Comparison of ENCODE assay signal across 35 cellular contexts in the genomic region with DNA sequence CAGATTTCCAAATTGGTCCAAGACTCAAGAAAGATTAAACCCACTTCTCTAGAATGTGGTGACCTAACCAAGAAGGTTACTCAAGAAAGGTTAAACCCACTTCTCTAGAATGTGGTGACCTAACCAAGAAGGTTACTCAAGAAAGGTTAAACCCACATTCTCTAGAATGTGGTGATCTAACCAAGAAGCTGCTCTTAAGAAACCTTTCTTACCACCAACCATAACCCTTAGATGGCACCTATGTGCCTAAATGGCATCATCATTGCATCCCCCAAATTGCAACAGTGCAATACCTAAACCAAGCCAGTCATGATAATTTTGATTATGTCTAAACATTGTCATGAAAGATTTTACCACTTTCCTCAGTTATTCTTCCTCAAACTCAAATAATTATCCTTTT.
"Had no signal": no experiment of that assay in that cellular context is flagged by ENCODE, and none has a peak within 500 bp of the region (broad histone marks: within the 10 kb centered on the region; RNA-seq: fewer than 3 reads in every experiment).

No MANE protein-coding gene starts in this region.

- H3K9me3 Mint-ChIP-seq: activated B cell treated with CpG ODN at 0.5 μM for 24 hours; activated CD4-positive, alpha-beta memory T cell treated with anti-CD3 and anti-CD28 coated beads for 36 hours; activated CD4-positive, alpha-beta T cell treated with anti-CD3 and anti-CD28 coated beads, Interleukin-2, amount 10 ng/mL, durations not matched to agents 24 days and 14 days; activated CD8-positive, alpha-beta T cell treated with anti-CD3 and anti-CD28 coated beads for 36 hours; activated naive CD4-positive, alpha-beta T cell treated with anti-CD3 and anti-CD28 coated beads for 36 hours; activated naive CD4-positive, alpha-beta T cell treated with anti-CD3 and anti-CD28 coated beads, Interleukin-2, amount 50 U/mL, for 72 hours; activated naive CD8-positive, alpha-beta T cell treated with anti-CD3 and anti-CD28 coated beads for 36 hours; activated T-helper 1 cell treated with anti-CD3 and anti-CD28 coated beads, Interleukin-12 subunit alpha, Interleukin-12 subunit beta, Interleukin-2, Interleukin-4 antibody, amounts not matched to agents 30 ng/mL and 10 ng/mL and 1 ng/mL, durations not matched to agents 14 hours and 24 hours and 36 hours; activated T-helper 17 cell treated with anti-CD3 and anti-CD28 coated beads, Interleukin-2, amount 50 U/mL, for 72 hours; T-helper 1 cell treated with Interleukin-12 subunit alpha and Interleukin-12 subunit beta and Interleukin-4 antibody, amounts not matched to agents 30 μg/mL and 1 μg/mL, for 36 hours; T-helper 2 cell treated with Interferon-gamma antibody and Interleukin-4, amounts not matched to agents 5 μg/mL and 100 μg/mL, for 36 hours had no signal

- H3K36me3 Mint-ChIP-seq: activated CD4-positive, alpha-beta memory T cell treated with anti-CD3 and anti-CD28 coated beads for 36 hours; activated naive CD4-positive, alpha-beta T cell treated with anti-CD3 and anti-CD28 coated beads, Interleukin-2, amount 50 U/mL, for 72 hours; activated naive CD8-positive, alpha-beta T cell treated with anti-CD3 and anti-CD28 coated beads for 36 hours had no signal

- H3K4me3 Mint-ChIP-seq: activated B cell treated with CpG ODN at 0.5 μM for 24 hours; activated CD4-positive, alpha-beta memory T cell treated with anti-CD3 and anti-CD28 coated beads for 36 hours; activated CD4-positive, alpha-beta T cell treated with anti-CD3 and anti-CD28 coated beads, Interleukin-2, amount 10 ng/mL, durations not matched to agents 24 days and 14 days; activated CD8-positive, alpha-beta T cell treated with anti-CD3 and anti-CD28 coated beads for 36 hours; activated naive CD4-positive, alpha-beta T cell treated with anti-CD3 and anti-CD28 coated beads for 36 hours; activated naive CD8-positive, alpha-beta T cell treated with anti-CD3 and anti-CD28 coated beads for 36 hours; activated T-helper 1 cell treated with anti-CD3 and anti-CD28 coated beads, Interleukin-12 subunit alpha, Interleukin-12 subunit beta, Interleukin-2, Interleukin-4 antibody, amounts not matched to agents 30 ng/mL and 10 ng/mL and 1 ng/mL, durations not matched to agents 14 hours and 24 hours and 36 hours; activated T-helper 17 cell treated with anti-CD3 and anti-CD28 coated beads, Interleukin-2, amount 50 U/mL, for 72 hours; T-helper 1 cell treated with Interleukin-12 subunit alpha and Interleukin-12 subunit beta and Interleukin-4 antibody, amounts not matched to agents 30 μg/mL and 1 μg/mL, for 36 hours; T-helper 2 cell treated with Interferon-gamma antibody and Interleukin-4, amounts not matched to agents 5 μg/mL and 100 μg/mL, for 36 hours had no signal

- ATAC-seq: activated CD8-positive, alpha-beta T cell treated with anti-CD3 and anti-CD28 coated beads for 36 hours; activated naive CD4-positive, alpha-beta T cell treated with anti-CD3 and anti-CD28 coated beads, Interleukin-2, amount 50 U/mL, for 72 hours; activated T-helper 17 cell treated with anti-CD3 and anti-CD28 coated beads, Interleukin-2, amount 50 U/mL, for 72 hours; body of pancreas had no signal

- H3K4me1 Mint-ChIP-seq: activated B cell treated with CpG ODN at 0.5 μM for 24 hours; activated CD4-positive, alpha-beta T cell treated with anti-CD3 and anti-CD28 coated beads, Interleukin-2, amount 10 ng/mL, durations not matched to agents 24 days and 14 days; activated naive CD8-positive, alpha-beta T cell treated with anti-CD3 and anti-CD28 coated beads for 36 hours; activated T-helper 17 cell treated with anti-CD3 and anti-CD28 coated beads, Interleukin-2, amount 50 U/mL, for 72 hours had no signal

- DNase-seq: activated B cell treated with CpG ODN at 0.5 μM for 24 hours; activated CD4-positive, alpha-beta memory T cell treated with anti-CD3 and anti-CD28 coated beads for 36 hours; activated CD4-positive, alpha-beta T cell treated with anti-CD3 and anti-CD28 coated beads for 4 hours; activated CD4-positive, alpha-beta T cell treated with anti-CD3 and anti-CD28 coated beads, Interleukin-2, amount 10 ng/mL, durations not matched to agents 24 days and 14 days; activated CD4-positive, alpha-beta T cell treated with anti-CD3 and anti-CD28 coated beads, Interleukin-2, amount 50 U/mL, for 1 hour; activated CD4-positive, alpha-beta T cell treated with anti-CD3 and anti-CD28 coated beads, Interleukin-2, amount 50 U/mL, for 4 hours; activated CD4-positive, CD25-positive, alpha-beta regulatory T cell treated with anti-CD3 and anti-CD28 coated beads, Interleukin-2, amount 50 U/mL, for 72 hours; activated CD8-positive, alpha-beta memory T cell treated with anti-CD3 and anti-CD28 coated beads, Interleukin-2, amount 50 U/mL, for 4 hours; activated CD8-positive, alpha-beta T cell treated with anti-CD3 and anti-CD28 coated beads for 36 hours; activated effector memory CD4-positive, alpha-beta T cell treated with anti-CD3 and anti-CD28 coated beads, Interleukin-2, amount 50 U/mL, for 16 hours; activated gamma-delta T cell treated with Interleukin-2 at 50 U/mL for 16 hours; activated naive CD4-positive, alpha-beta T cell; activated naive CD4-positive, alpha-beta T cell treated with anti-CD3 and anti-CD28 coated beads for 36 hours; activated naive CD4-positive, alpha-beta T cell treated with anti-CD3 and anti-CD28 coated beads, Interleukin-2, amount 50 U/mL, for 16 hours; activated naive CD8-positive, alpha-beta T cell treated with anti-CD3 and anti-CD28 coated beads for 36 hours; activated T-cell treated with anti-CD3 and anti-CD28 coated beads for 4 hours; activated T-cell treated with anti-CD3 and anti-CD28 coated beads, Interleukin-2, amount 50 U/mL, for 1 hour; activated T-cell treated with anti-CD3 and anti-CD28 coated beads, Interleukin-2, amount 50 U/mL, for 48 hours; adrenal gland; amniotic stem cell; aorta; body of pancreas; brain microvascular endothelial cell; central memory CD4-positive, alpha-beta T cell; T-helper 1 cell; T-helper 2 cell; T-helper 9 cell had no signal

- H3K27ac Mint-ChIP-seq: activated B cell treated with CpG ODN at 0.5 μM for 24 hours; activated CD4-positive, alpha-beta memory T cell treated with anti-CD3 and anti-CD28 coated beads for 36 hours; activated CD4-positive, alpha-beta T cell treated with anti-CD3 and anti-CD28 coated beads, Interleukin-2, amount 10 ng/mL, durations not matched to agents 24 days and 14 days; activated CD8-positive, alpha-beta T cell treated with anti-CD3 and anti-CD28 coated beads for 36 hours; activated naive CD4-positive, alpha-beta T cell treated with anti-CD3 and anti-CD28 coated beads for 36 hours; activated naive CD4-positive, alpha-beta T cell treated with anti-CD3 and anti-CD28 coated beads, Interleukin-2, amount 50 U/mL, for 72 hours; activated naive CD8-positive, alpha-beta T cell treated with anti-CD3 and anti-CD28 coated beads for 36 hours; activated T-helper 1 cell treated with anti-CD3 and anti-CD28 coated beads, Interleukin-12 subunit alpha, Interleukin-12 subunit beta, Interleukin-2, Interleukin-4 antibody, amounts not matched to agents 30 ng/mL and 10 ng/mL and 1 ng/mL, durations not matched to agents 14 hours and 24 hours and 36 hours; activated T-helper 17 cell treated with anti-CD3 and anti-CD28 coated beads, Interleukin-2, amount 50 U/mL, for 72 hours; T-helper 1 cell treated with Interleukin-12 subunit alpha and Interleukin-12 subunit beta and Interleukin-4 antibody, amounts not matched to agents 30 μg/mL and 1 μg/mL, for 36 hours; T-helper 2 cell treated with Interferon-gamma antibody and Interleukin-4, amounts not matched to agents 5 μg/mL and 100 μg/mL, for 36 hours had no signal

- H3K4me1 ChIP-seq: adrenal gland, body of pancreas, breast epithelium had no signal

- H3K9me3 ChIP-seq: adrenal gland, body of pancreas, breast epithelium had no signal

- FAIRE-seq: TTC549 had no signal

- H3K27me3 Mint-ChIP-seq: activated naive CD8-positive, alpha-beta T cell treated with anti-CD3 and anti-CD28 coated beads for 36 hours had no signal

- H3K27me3 ChIP-seq: adrenal gland, body of pancreas, brain microvascular endothelial cell had no signal

- H3K36me3 ChIP-seq: adrenal gland, brain microvascular endothelial cell, breast epithelium had no signal

- H3K27ac ChIP-seq: adrenal gland, body of pancreas, brain microvascular endothelial cell, VCaP had no signal

- H3K4me3 ChIP-seq: adrenal gland, body of pancreas, breast epithelium had no signal
